ENCODE assay signal across 10 cellular contexts in genomic region chr9:99762470-99762869, GRCh38. TPM values are rescaled to one million over a fixed set of nuclear protein-coding genes. Genes with fewer than 3 reads are reported as not detected.
DNase-seq lines count a peak whose midpoint lies in the region; ATAC-seq and TF ChIP-seq lines count a peak whose summit lies in the region.
"Had no signal": no experiment of that assay in that cellular context is flagged by ENCODE, and none has a peak within 500 bp of the region (broad histone marks: within the 10 kb centered on the region; RNA-seq: fewer than 3 reads in every experiment).

No MANE protein-coding gene starts in this region.

- CTCF ChIA-PET in activated CD4-positive, alpha-beta T cell treated with anti-CD3 and anti-CD28 coated beads, Interleukin-2, amount 10 ng/mL, durations not matched to agents 7 days and 5 days (lab: Charles Lee) = no interaction called here

- no peaks in the 10 kb centered on the region for H3K36me3 Mint-ChIP-seq in activated CD4-positive, alpha-beta T cell treated with anti-CD3 and anti-CD28 coated beads, Interleukin-2, amount 10 ng/mL, durations not matched to agents 7 days and 5 days (ENCODE audit: low read depth)

- intact Hi-C loops in breast epithelium (cut with DNase I; ENCODE audit: low total_unique reads) = no loop called here

- POLR2A ChIA-PET in activated CD4-positive, alpha-beta T cell treated with anti-CD3 and anti-CD28 coated beads, Interleukin-2, amount 10 ng/mL, durations not matched to agents 7 days and 5 days (lab: Charles Lee) = interaction anchor here (1.0 kb wide), 1 partner anchor 42 kb away, joined by 3 read pairs; no protein-coding TSS in a partner anchor

- no peak overlapping the region for H3K27ac ChIP-seq in breast epithelium

- no peak for TF ChIP-seq CTCF in breast epithelium (IDR thresholded peaks at IDR 0.05)

- DNase-seq in medulla oblongata (ENCODE audit: extremely low spot score) (peak; percentile 55), A172 (ENCODE audit: low spot score) (no peak), COR-L47 (lab: John Stamatoyannopoulos, UW) (no peak), breast epithelium (ENCODE audit: low spot score in 2 of 2) (no peak)
- no peak for DNase-seq in activated CD4-positive, alpha-beta T cell treated with anti-CD3 and anti-CD28 coated beads, Interleukin-2, amount 10 ng/mL, durations not matched to agents 7 days and 5 days
- DNase-seq: endodermal cell had no signal

- H3K4me3 ChIP-seq in breast epithelium = no peak overlapping the region

- peaks cover 16% of the 10 kb centered on the region for H3K27me3 Mint-ChIP-seq in activated CD4-positive, alpha-beta T cell treated with anti-CD3 and anti-CD28 coated beads, Interleukin-2, amount 10 ng/mL, durations not matched to agents 7 days and 5 days

- no peaks in the 10 kb centered on the region for H3K4me1 ChIP-seq in breast epithelium

- no peak overlapping the region for H3K27ac Mint-ChIP-seq in activated CD4-positive, alpha-beta T cell treated with anti-CD3 and anti-CD28 coated beads, Interleukin-2, amount 10 ng/mL, durations not matched to agents 7 days and 5 days
- H3K27ac Mint-ChIP-seq: activated T-helper 2 cell treated with anti-CD3 and anti-CD28 coated beads, Interferon-gamma antibody, Interleukin-2, Interleukin-4, amounts not matched to agents 10 μg/mL and 5 μg/mL and 100 μg/mL, durations not matched to agents 14 hours and 24 hours and 36 hours; endodermal cell had no signal

- H3K4me1 Mint-ChIP-seq in activated CD4-positive, alpha-beta T cell treated with anti-CD3 and anti-CD28 coated beads, Interleukin-2, amount 10 ng/mL, durations not matched to agents 7 days and 5 days = peaks cover 2% of the 10 kb centered on the region
- H3K4me1 Mint-ChIP-seq: endodermal cell had no signal

- H3K9me3 Mint-ChIP-seq in activated CD4-positive, alpha-beta T cell treated with anti-CD3 and anti-CD28 coated beads, Interleukin-2, amount 10 ng/mL, durations not matched to agents 7 days and 5 days = no peaks in the 10 kb centered on the region
- H3K9me3 Mint-ChIP-seq: activated T-helper 2 cell treated with anti-CD3 and anti-CD28 coated beads, Interferon-gamma antibody, Interleukin-2, Interleukin-4, amounts not matched to agents 10 μg/mL and 5 μg/mL and 100 μg/mL, durations not matched to agents 14 hours and 24 hours and 36 hours; endodermal cell had no signal

- no peaks in the 10 kb centered on the region for H3K36me3 ChIP-seq in breast epithelium

- ATAC-seq in GM18867 (IDR thresholded peaks at IDR 0.05; ENCODE audit: unreplicated experiment) (peak; percentile 99), GM21515 (IDR thresholded peaks at IDR 0.05; ENCODE audit: unreplicated experiment) (peak; percentile 99), HG03280 (IDR thresholded peaks at IDR 0.05; ENCODE audit: unreplicated experiment) (peak; percentile 98)

- no peak overlapping the region for H3K4me3 Mint-ChIP-seq in activated CD4-positive, alpha-beta T cell treated with anti-CD3 and anti-CD28 coated beads, Interleukin-2, amount 10 ng/mL, durations not matched to agents 7 days and 5 days
- H3K4me3 Mint-ChIP-seq: endodermal cell had no signal

- TF ChIP-seq POLR2A in breast epithelium (IDR thresholded peaks at IDR 0.05) = no peak

- H3K27me3 ChIP-seq in breast epithelium = no peaks in the 10 kb centered on the region

- H3K9me3 ChIP-seq in breast epithelium = no peaks in the 10 kb centered on the region

RNA-seq across cellular contexts. Expression of gene NR4A3, which starts 59.2 kb away (rescaled TPM):
- 0.02 TPM in 1 of 2 replicates, not detected in the other for total RNA-seq in A172 (2014; rRNA removed; shearing (Covaris generic))
- under 1 TPM; 0.17 to 0.29 TPM for total RNA-seq in activated CD4-positive, alpha-beta T cell treated with anti-CD3 and anti-CD28 coated beads, Interleukin-2, amount 10 ng/mL, durations not matched to agents 7 days and 5 days
- 10 to 100 TPM in 1 of 3 donors, 1 to 10 TPM in 2; 1.3 to 34.1 (median 4.9) TPM for total RNA-seq in breast epithelium
